ENCODE assay signal across 8 cellular contexts in the genomic region with DNA sequence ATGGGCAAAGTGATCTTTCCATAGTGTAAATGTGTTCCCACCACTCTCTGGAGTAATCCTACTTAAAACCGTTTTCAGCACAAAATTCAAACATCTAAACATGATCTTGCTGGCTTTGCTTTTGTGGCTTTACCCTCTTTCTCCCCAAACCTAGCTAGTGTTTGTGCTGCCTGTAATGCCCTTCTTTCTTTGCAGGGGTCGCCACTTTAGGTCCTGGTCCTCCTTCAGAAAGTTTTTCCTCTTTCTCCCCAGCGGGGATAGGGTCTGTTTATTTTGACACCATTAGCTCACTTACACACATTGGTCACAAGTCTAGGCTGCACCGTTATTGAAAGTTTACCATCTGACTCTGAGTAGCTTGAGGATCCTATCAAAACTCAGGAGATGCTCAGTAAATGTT. TPM values are rescaled to one million over a fixed set of nuclear protein-coding genes. Genes with fewer than 3 reads are reported as not detected.
DNase-seq lines count a peak whose midpoint lies in the region; ATAC-seq and TF ChIP-seq lines count a peak whose summit lies in the region.

No MANE protein-coding gene starts in this region.

- H3K4me1 ChIP-seq in spleen: peaks cover 14 to 41% (median 23%) of the 10 kb centered on the region in 6 donors

- H3K4me3 Mint-ChIP-seq in activated naive CD8-positive, alpha-beta T cell: peak overlapping the region; percentile 92
- peak overlapping the region; percentile 92 to 97 (median 94) for H3K4me3 Mint-ChIP-seq in naive thymus-derived CD8-positive, alpha-beta T cell

- in situ Hi-C loops in G401 (cut with HindIII; ENCODE audit: low sequenced_read_pairs): no loop called here

- ATAC-seq in naive thymus-derived CD8-positive, alpha-beta T cell: no peak
- ATAC-seq in HG03025 (IDR thresholded peaks at IDR 0.05; ENCODE audit: low FRiP score, unreplicated experiment): no peak

- 0 out of 2 replicates have a peak, but pooled peaks have one; percentile 4 for TF ChIP-seq CTCF in C4-2B (conservative IDR thresholded peaks at IDR 0.05)
- TF ChIP-seq CTCF in spleen (IDR thresholded peaks at IDR 0.05 in 8 of 11, conservative IDR thresholded peaks at IDR 0.05 in 3 of 11): no peak

- peaks cover 21% of the 10 kb centered on the region for H3K4me1 Mint-ChIP-seq in activated naive CD8-positive, alpha-beta T cell (ENCODE audit: low read depth)
- H3K4me1 Mint-ChIP-seq in naive thymus-derived CD8-positive, alpha-beta T cell: peaks cover 5 to 31% (median 24%) of the 10 kb centered on the region in 4 donors

- DNase-seq in HEK293T (ENCODE audit: extremely low spot score) (peak; percentile 37), G401 (ENCODE audit: low spot score) (no peak), spleen (no peak), NCI-H187 treated with DMSO at 0.1 percent for 48 hours (lab: John Stamatoyannopoulos, UW) (no peak)
- no peak for DNase-seq in naive thymus-derived CD8-positive, alpha-beta T cell

- H3K27me3 ChIP-seq in spleen (replicated peaks in 1 of 7): no peaks in the 10 kb centered on the region

- POLR2A ChIA-PET in HEK293T (lab: Yijun Ruan, JAX): interaction anchor here (0.6 to 2.4 kb wide), 3 partner anchors 11 to 381 kb away, joined by 4 to 14 read pairs (median 4); a partner anchor contains a TSS
- POLR2A ChIA-PET in naive thymus-derived CD8-positive, alpha-beta T cell (lab: Charles Lee): interaction anchor here (1.7 kb wide), 1 partner anchor 381 kb away, joined by 5 read pairs; a partner anchor contains a TSS

- peak overlapping the region in 1 of 8 donors; percentile 93 for H3K4me3 ChIP-seq in spleen

- 78 to 91% (median 89%) methylated on average over 4 of the region's 4 CpGs for WGBS in spleen, 5 donors

- peaks cover 0 to 7% (median 0%) of the 10 kb centered on the region in 6 donors for H3K36me3 ChIP-seq in spleen

- peak overlapping the region; percentile 88 for H3K27ac Mint-ChIP-seq in activated naive CD8-positive, alpha-beta T cell
- peak overlapping the region in 6 of 10 donors; percentile 79 to 97 (median 92) for H3K27ac Mint-ChIP-seq in naive thymus-derived CD8-positive, alpha-beta T cell

- no peaks in the 10 kb centered on the region for H3K9me3 Mint-ChIP-seq in activated naive CD8-positive, alpha-beta T cell (ENCODE audit: low read depth)
- H3K9me3 Mint-ChIP-seq in naive thymus-derived CD8-positive, alpha-beta T cell: peaks cover 0 to 3% (median 0%) of the 10 kb centered on the region in 9 donors

- CTCF ChIA-PET in HEK293T (lab: Yijun Ruan, JAX): interaction anchor here (0.8 to 1.9 kb wide), 2 partner anchors 10 to 40 kb away, joined by 3 to 5 read pairs; no protein-coding TSS in a partner anchor

- H3K27ac ChIP-seq in C4-2B: no peak overlapping the region; the same call in 1 of the 2 replicates
- H3K27ac ChIP-seq in spleen: peak overlapping the region in 4 of 8 donors; percentile 88 to 97 (median 93)

- H3K9me3 ChIP-seq in spleen: peaks cover 0 to 23% (median 13%) of the 10 kb centered on the region in 8 donors

- TF ChIP-seq POLR2A in spleen (IDR thresholded peaks at IDR 0.05): no peak

- no peaks in the 10 kb centered on the region for H3K27me3 Mint-ChIP-seq in activated naive CD8-positive, alpha-beta T cell
- peaks cover 0 to 3% (median 0%) of the 10 kb centered on the region in 5 donors for H3K27me3 Mint-ChIP-seq in naive thymus-derived CD8-positive, alpha-beta T cell

- intact Hi-C loops in spleen (cut with DNase I; ENCODE audit: low total_unique reads): no loop called here

- no peaks in the 10 kb centered on the region for H3K36me3 Mint-ChIP-seq in activated naive CD8-positive, alpha-beta T cell
- peaks cover 0 to 7% (median 2%) of the 10 kb centered on the region in 3 donors for H3K36me3 Mint-ChIP-seq in naive thymus-derived CD8-positive, alpha-beta T cell

TF ChIP-seq in HEK293T, 16 proteins besides CTCF, POLR2A, EP300 and RAD21:
- TF ChIP-seq LEF1 (IDR thresholded peaks at IDR 0.05; ENCODE audit: borderline replicate concordance) (no peak), L3MBTL2 (conservative IDR thresholded peaks at IDR 0.05) (no peak), HDGF (IDR thresholded peaks at IDR 0.05; ENCODE audit: borderline replicate concordance) (no peak), SP1 (IDR thresholded peaks at IDR 0.05) (no peak), ELF4 (IDR thresholded peaks at IDR 0.05) (no peak), TARDBP (IDR thresholded peaks at IDR 0.05) (no peak), ZNF384 (IDR thresholded peaks at IDR 0.05) (no peak), NFRKB (IDR thresholded peaks at IDR 0.05) (no peak)
- TF ChIP-seq, protein P1, sequence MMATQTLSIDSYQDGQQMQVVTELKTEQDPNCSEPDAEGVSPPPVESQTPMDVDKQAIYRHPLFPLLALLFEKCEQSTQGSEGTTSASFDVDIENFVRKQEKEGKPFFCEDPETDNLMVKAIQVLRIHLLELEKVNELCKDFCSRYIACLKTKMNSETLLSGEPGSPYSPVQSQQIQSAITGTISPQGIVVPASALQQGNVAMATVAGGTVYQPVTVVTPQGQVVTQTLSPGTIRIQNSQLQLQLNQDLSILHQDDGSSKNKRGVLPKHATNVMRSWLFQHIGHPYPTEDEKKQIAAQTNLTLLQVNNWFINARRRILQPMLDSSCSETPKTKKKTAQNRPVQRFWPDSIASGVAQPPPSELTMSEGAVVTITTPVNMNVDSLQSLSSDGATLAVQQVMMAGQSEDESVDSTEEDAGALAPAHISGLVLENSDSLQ (IDR thresholded peaks at IDR 0.05): no peak

RNA-seq across cellular contexts. Expression of a gene that starts 0.7 kb away (rescaled TPM):
- total RNA-seq in naive thymus-derived CD8-positive, alpha-beta T cell: 10 to 100 TPM; 49.4 to 51.7 TPM
- polyA plus RNA-seq in naive thymus-derived CD8-positive, alpha-beta T cell: 10 to 100 TPM; 43.3 to 64.9 (median 47.3) TPM
- 175 and 203 TPM in 2 replicates for total RNA-seq in G401 (2014; rRNA removed; shearing (Covaris generic))
- total RNA-seq in spleen: 100 to 1,000 TPM; 134 to 190 (median 159) TPM
- 100 to 1,000 TPM; 135 to 193 (median 149) TPM for polyA plus RNA-seq in spleen
